Comparison of ENCODE assay signal across 1 cellular context in the genomic region with DNA sequence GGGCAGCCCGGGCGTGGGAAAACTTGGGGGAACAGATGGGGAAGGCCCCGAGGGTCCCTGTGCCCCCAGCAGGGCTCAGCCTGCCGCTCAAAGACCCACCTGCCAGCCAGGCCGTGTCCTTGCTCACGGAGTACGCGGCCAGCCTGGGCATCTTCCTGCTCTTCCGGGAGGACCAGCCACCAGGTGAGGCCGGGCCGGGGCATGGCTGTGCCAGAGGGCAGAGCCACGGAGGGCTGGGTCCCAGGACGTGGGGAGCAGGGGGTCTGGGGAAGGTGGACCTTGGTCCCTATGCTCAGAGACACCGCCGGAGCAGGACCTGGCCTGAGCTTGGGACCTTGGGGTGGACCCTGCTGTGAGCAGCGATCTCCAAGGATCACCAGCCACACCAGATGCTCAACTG.
TF ChIP-seq lines count a peak whose summit lies in the region.

No MANE protein-coding gene starts in this region.

TF ChIP-seq in GM23338, 12 proteins besides CTCF, POLR2A, EP300 and RAD21:
- TF ChIP-seq, protein P1, sequence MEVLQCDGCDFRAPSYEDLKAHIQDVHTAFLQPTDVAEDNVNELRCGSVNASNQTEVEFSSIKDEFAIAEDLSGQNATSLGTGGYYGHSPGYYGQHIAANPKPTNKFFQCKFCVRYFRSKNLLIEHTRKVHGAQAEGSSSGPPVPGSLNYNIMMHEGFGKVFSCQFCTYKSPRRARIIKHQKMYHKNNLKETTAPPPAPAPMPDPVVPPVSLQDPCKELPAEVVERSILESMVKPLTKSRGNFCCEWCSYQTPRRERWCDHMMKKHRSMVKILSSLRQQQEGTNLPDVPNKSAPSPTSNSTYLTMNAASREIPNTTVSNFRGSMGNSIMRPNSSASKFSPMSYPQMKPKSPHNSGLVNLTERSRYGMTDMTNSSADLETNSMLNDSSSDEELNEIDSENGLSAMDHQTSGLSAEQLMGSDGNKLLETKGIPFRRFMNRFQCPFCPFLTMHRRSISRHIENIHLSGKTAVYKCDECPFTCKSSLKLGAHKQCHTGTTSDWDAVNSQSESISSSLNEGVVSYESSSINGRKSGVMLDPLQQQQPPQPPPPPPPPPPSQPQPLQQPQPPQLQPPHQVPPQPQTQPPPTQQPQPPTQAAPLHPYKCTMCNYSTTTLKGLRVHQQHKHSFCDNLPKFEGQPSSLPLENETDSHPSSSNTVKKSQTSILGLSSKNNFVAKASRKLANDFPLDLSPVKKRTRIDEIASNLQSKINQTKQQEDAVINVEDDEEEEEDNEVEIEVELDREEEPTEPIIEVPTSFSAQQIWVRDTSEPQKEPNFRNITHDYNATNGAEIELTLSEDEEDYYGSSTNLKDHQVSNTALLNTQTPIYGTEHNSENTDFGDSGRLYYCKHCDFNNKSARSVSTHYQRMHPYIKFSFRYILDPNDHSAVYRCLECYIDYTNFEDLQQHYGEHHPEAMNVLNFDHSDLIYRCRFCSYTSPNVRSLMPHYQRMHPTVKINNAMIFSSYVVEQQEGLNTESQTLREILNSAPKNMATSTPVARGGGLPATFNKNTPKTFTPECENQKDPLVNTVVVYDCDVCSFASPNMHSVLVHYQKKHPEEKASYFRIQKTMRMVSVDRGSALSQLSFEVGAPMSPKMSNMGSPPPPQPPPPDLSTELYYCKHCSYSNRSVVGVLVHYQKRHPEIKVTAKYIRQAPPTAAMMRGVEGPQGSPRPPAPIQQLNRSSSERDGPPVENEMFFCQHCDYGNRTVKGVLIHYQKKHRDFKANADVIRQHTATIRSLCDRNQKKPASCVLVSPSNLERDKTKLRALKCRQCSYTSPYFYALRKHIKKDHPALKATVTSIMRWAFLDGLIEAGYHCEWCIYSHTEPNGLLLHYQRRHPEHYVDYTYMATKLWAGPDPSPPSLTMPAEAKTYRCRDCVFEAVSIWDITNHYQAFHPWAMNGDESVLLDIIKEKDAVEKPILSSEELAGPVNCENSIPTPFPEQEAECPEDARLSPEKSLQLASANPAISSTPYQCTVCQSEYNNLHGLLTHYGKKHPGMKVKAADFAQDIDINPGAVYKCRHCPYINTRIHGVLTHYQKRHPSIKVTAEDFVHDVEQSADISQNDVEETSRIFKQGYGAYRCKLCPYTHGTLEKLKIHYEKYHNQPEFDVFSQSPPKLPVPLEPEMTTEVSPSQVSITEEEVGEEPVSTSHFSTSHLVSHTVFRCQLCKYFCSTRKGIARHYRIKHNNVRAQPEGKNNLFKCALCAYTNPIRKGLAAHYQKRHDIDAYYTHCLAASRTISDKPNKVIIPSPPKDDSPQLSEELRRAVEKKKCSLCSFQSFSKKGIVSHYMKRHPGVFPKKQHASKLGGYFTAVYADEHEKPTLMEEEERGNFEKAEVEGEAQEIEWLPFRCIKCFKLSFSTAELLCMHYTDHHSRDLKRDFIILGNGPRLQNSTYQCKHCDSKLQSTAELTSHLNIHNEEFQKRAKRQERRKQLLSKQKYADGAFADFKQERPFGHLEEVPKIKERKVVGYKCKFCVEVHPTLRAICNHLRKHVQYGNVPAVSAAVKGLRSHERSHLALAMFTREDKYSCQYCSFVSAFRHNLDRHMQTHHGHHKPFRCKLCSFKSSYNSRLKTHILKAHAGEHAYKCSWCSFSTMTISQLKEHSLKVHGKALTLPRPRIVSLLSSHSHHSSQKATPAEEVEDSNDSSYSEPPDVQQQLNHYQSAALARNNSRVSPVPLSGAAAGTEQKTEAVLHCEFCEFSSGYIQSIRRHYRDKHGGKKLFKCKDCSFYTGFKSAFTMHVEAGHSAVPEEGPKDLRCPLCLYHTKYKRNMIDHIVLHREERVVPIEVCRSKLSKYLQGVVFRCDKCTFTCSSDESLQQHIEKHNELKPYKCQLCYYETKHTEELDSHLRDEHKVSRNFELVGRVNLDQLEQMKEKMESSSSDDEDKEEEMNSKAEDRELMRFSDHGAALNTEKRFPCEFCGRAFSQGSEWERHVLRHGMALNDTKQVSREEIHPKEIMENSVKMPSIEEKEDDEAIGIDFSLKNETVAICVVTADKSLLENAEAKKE (CRISPR knock-in tag; IDR thresholded peaks at IDR 0.05) = no peak
- no peak for TF ChIP-seq CREB1 (CRISPR knock-in tag; IDR thresholded peaks at IDR 0.05; ENCODE audit: low read depth)
- TF ChIP-seq, protein P2, sequence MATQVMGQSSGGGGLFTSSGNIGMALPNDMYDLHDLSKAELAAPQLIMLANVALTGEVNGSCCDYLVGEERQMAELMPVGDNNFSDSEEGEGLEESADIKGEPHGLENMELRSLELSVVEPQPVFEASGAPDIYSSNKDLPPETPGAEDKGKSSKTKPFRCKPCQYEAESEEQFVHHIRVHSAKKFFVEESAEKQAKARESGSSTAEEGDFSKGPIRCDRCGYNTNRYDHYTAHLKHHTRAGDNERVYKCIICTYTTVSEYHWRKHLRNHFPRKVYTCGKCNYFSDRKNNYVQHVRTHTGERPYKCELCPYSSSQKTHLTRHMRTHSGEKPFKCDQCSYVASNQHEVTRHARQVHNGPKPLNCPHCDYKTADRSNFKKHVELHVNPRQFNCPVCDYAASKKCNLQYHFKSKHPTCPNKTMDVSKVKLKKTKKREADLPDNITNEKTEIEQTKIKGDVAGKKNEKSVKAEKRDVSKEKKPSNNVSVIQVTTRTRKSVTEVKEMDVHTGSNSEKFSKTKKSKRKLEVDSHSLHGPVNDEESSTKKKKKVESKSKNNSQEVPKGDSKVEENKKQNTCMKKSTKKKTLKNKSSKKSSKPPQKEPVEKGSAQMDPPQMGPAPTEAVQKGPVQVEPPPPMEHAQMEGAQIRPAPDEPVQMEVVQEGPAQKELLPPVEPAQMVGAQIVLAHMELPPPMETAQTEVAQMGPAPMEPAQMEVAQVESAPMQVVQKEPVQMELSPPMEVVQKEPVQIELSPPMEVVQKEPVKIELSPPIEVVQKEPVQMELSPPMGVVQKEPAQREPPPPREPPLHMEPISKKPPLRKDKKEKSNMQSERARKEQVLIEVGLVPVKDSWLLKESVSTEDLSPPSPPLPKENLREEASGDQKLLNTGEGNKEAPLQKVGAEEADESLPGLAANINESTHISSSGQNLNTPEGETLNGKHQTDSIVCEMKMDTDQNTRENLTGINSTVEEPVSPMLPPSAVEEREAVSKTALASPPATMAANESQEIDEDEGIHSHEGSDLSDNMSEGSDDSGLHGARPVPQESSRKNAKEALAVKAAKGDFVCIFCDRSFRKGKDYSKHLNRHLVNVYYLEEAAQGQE (IDR thresholded peaks at IDR 0.05; ENCODE audit: unreplicated experiment) = no peak
- TF ChIP-seq EZH2phosphoT487 (IDR thresholded peaks at IDR 0.05; ENCODE audit: unreplicated experiment) = no peak
- TF ChIP-seq JUNB (IDR thresholded peaks at IDR 0.05; ENCODE audit: unreplicated experiment) = no peak
- TF ChIP-seq, protein P3, sequence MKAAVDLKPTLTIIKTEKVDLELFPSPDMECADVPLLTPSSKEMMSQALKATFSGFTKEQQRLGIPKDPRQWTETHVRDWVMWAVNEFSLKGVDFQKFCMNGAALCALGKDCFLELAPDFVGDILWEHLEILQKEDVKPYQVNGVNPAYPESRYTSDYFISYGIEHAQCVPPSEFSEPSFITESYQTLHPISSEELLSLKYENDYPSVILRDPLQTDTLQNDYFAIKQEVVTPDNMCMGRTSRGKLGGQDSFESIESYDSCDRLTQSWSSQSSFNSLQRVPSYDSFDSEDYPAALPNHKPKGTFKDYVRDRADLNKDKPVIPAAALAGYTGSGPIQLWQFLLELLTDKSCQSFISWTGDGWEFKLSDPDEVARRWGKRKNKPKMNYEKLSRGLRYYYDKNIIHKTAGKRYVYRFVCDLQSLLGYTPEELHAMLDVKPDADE (IDR thresholded peaks at IDR 0.05) = no peak
- no peak for TF ChIP-seq ZNF331 (CRISPR knock-in tag; IDR thresholded peaks at IDR 0.05; ENCODE audit: low read depth)
- TF ChIP-seq POLR2AphosphoS5 (IDR thresholded peaks at IDR 0.05; ENCODE audit: low read depth) = no peak
- TF ChIP-seq ZNF114 (CRISPR knock-in tag; IDR thresholded peaks at IDR 0.05) = no peak
- no peak for TF ChIP-seq STAT1 (IDR thresholded peaks at IDR 0.05; ENCODE audit: unreplicated experiment)
- TF ChIP-seq EZH2 (IDR thresholded peaks at IDR 0.05; ENCODE audit: low read depth, unreplicated experiment) = no peak
- TF ChIP-seq NANOG (IDR thresholded peaks at IDR 0.05; ENCODE audit: borderline replicate concordance) = no peak
